ENCODE assay signal across 8 cellular contexts in genomic region chr1:210949940-210950546, GRCh38.
DNase-seq lines count a peak whose midpoint lies in the region; ATAC-seq, FAIRE-seq and TF ChIP-seq lines count a peak whose summit lies in the region.
"Not testable (repeated sequence)": the region's sequence is repeated elsewhere in the genome, so short reads cannot be mapped to it uniquely, and the experiment has no call there.

No MANE protein-coding gene starts in this region.

- ATAC-seq in GM21447 (IDR thresholded peaks at IDR 0.05; ENCODE audit: unreplicated experiment) (peak; percentile 82), HepG2 (peak; percentile 80)

- in situ Hi-C loops in HepG2 (cut with HindIII; ENCODE audit: extremely low pct_ligation_motif_present, low pct_unique_long_range_greater_than_20kb) = not testable (repeated sequence)

- not testable (repeated sequence) for TF ChIP-seq EP300 in HepG2 (IDR thresholded peaks at IDR 0.05; ENCODE audit: low read depth in 2 of 2, low read length in 2 of 2); HepG2 (CRISPR knock-in tag; IDR thresholded peaks at IDR 0.05; ENCODE audit: borderline replicate concordance)

- not testable (repeated sequence) for BruUV-seq in HepG2 (replicated peaks; lab: Mats Ljungman, UMichigan)

- not testable (repeated sequence) for H3K4me1 ChIP-seq in NT2/D1 (ENCODE audit: insufficient read depth, insufficient read length); HepG2 (ENCODE audit: insufficient read depth, low read length)

- not testable (repeated sequence) for H3K27me3 ChIP-seq in NT2/D1 (ENCODE audit: insufficient read depth, insufficient read length); HepG2 (ENCODE audit: control insufficient read depth in 1 of 2, insufficient read depth in 2 of 2, low read length in 2 of 2)

- H2AFZ ChIP-seq in HepG2 (ENCODE audit: low read length) = not testable (repeated sequence)

- intact Hi-C loops in HepG2 (cut with micrococcal nuclease; ENCODE audit: unreplicated experiment) = loop anchor here (1.0 to 10.0 kb wide), 3 partner anchors 185 to 501 kb away; partner anchors contain the start of gene KCNH1

- H3K9me3 ChIP-seq in NT2/D1 (ENCODE audit: insufficient read depth, low read length); HepG2 (ENCODE audit: low read length): not testable (repeated sequence)

- not testable (repeated sequence) for H3K9ac ChIP-seq in NT2/D1 (ENCODE audit: insufficient read length, low read depth); HepG2 (ENCODE audit: insufficient read depth, low read depth, low read length)

- H3K27ac ChIP-seq in HepG2 (ENCODE audit: extremely low read length, insufficient read depth, low read length) = not testable (repeated sequence)

- H3K4me3 ChIP-seq in NT2/D1 (ENCODE audit: insufficient read length, low read depth); cardiac fibroblast (replicated peaks in 1 of 2; ENCODE audit: low read depth in 2 of 2, low read length in 2 of 2); HepG2 (replicated peaks in 1 of 3; ENCODE audit: insufficient read depth in 1 of 3, low read depth in 2 of 3, low read length in 3 of 3): not testable (repeated sequence)

- not testable (repeated sequence) for H3K4me2 ChIP-seq in HepG2 (ENCODE audit: low read depth, low read length)

- TF ChIP-seq RAD21 in HepG2 (CRISPR knock-in tag; IDR thresholded peaks at IDR 0.05) = not testable (repeated sequence)

- not testable (repeated sequence) for H3K36me3 ChIP-seq in NT2/D1 (ENCODE audit: insufficient read depth, insufficient read length, low read length); HepG2 (replicated peaks in 1 of 2; ENCODE audit: control insufficient read depth in 1 of 2, insufficient read depth in 2 of 2, low read length in 2 of 2)

- H4K20me1 ChIP-seq in HepG2 (ENCODE audit: insufficient read depth, low read length) = not testable (repeated sequence)

- H3K79me2 ChIP-seq in HepG2 (ENCODE audit: insufficient read depth, low read length) = not testable (repeated sequence)

- POLR2A ChIA-PET in HepG2 (lab: Yijun Ruan, JAX) = not testable (repeated sequence)

- TF ChIP-seq CTCF in cardiac fibroblast (IDR thresholded peaks at IDR 0.05; ENCODE audit: low read depth, low read length) (peak; percentile 44), HepG2 (CRISPR knock-in tag; IDR thresholded peaks at IDR 0.05) (peak; percentile 74)

- not testable (repeated sequence) for TF ChIP-seq POLR2A in HepG2 (IDR thresholded peaks at IDR 0.05; ENCODE audit: insufficient read depth in 1 of 2, low read depth in 2 of 2, low read length in 2 of 2)

- DNase-seq in DMS 273 (lab: John Stamatoyannopoulos, UW; ENCODE audit: unreplicated experiment) = peak; percentile 80
- peak; percentile 18 for DNase-seq in HuH-7 (ENCODE audit: low spot score)
- DNase-seq in NT2/D1 (ENCODE audit: low read depth, low spot score) = peak; percentile 51
- DNase-seq in activated CD4-positive, alpha-beta T cell treated with anti-CD3 and anti-CD28 coated beads, Interleukin-2, amount 50 U/mL, for 4 hours = peak; percentile 27 to 32
- peak in 1 of 2 donors; percentile 1 for DNase-seq in cardiac fibroblast (ENCODE audit: low read depth in 2 of 2)
- DNase-seq in HepG2 (ENCODE audit: low spot score) = peak; percentile 23
- peak; percentile 21 to 28 for DNase-seq in stimulated activated CD8-positive, alpha-beta memory T cell treated with anti-CD3 and anti-CD28 coated beads, Interleukin-15, amount 100 ng/mL, for 48 hours (ENCODE audit: low read depth in 2 of 2)

- FAIRE-seq in HepG2 (lab: Jason Lieb, UNC) = not testable (repeated sequence)

- WGBS in HepG2 (ENCODE audit: low lambda C conversion rate) = 0% methylated on average over 1 of the region's 2 CpGs

- CTCF ChIA-PET in HepG2 (lab: Yijun Ruan, JAX; ENCODE audit: low intra/inter-chr PET ratio, low total read pairs) = interaction anchor here (2.2 to 2.8 kb wide), 2 partner anchors 366 to 543 kb away, joined by 6 to 15 read pairs; no protein-coding TSS in a partner anchor

TF ChIP-seq in HepG2, 621 proteins besides CTCF, POLR2A, EP300 and RAD21:
- TF ChIP-seq SMC3 (IDR thresholded peaks at IDR 0.05; ENCODE audit: low read length) (peak; percentile 77), STAG1 (CRISPR knock-in tag; IDR thresholded peaks at IDR 0.05) (peak; percentile 46)
